In the genomic region with DNA sequence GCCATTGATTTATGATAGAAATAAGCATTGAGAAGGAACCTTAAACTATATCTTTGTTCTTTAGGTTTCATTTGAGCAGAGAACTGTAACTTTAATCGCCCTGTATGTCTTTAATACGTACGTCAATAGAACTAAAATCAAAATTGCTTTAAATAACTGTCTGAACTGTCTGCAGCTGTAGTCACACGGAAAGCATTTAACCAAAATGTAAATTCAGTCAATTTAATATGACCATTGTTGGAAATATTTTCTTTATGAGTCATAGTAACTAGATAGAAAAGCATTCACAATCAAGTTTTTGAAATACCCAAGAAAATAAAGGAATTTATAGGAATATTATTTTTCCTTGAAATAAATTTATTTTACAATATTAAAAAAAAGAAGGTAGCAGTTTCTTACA, we compare ENCODE assay signal across 23 cellular contexts.
DNase-seq lines count a peak whose midpoint lies in the region; ATAC-seq, FAIRE-seq and TF ChIP-seq lines count a peak whose summit lies in the region.
"Had no signal": no experiment of that assay in that cellular context is flagged by ENCODE, and none has a peak within 500 bp of the region (broad histone marks: within the 10 kb centered on the region; RNA-seq: fewer than 3 reads in every experiment).

No MANE protein-coding gene starts in this region.

- no peak overlapping the region for H3K4me3 Mint-ChIP-seq in neural crest cell
- H3K4me3 Mint-ChIP-seq: activated B cell treated with CpG ODN at 0.5 μM for 24 hours; activated naive CD8-positive, alpha-beta T cell treated with anti-CD3 and anti-CD28 coated beads for 36 hours; activated T-cell treated with anti-CD3 and anti-CD28 coated beads, Interleukin-2, amount 50 U/mL, for 72 hours; central memory CD8-positive, alpha-beta T cell; effector memory CD8-positive, alpha-beta T cell had no signal

- H3K27me3 Mint-ChIP-seq in neural crest cell (ENCODE audit: low read depth) = no peaks in the 10 kb centered on the region
- H3K27me3 Mint-ChIP-seq: activated B cell treated with CpG ODN at 0.5 μM for 24 hours; activated naive CD8-positive, alpha-beta T cell treated with anti-CD3 and anti-CD28 coated beads for 36 hours; central memory CD8-positive, alpha-beta T cell; effector memory CD8-positive, alpha-beta T cell had no signal

- H3K4me1 Mint-ChIP-seq in neural crest cell = peaks cover 23% of the 10 kb centered on the region
- H3K4me1 Mint-ChIP-seq: activated B cell treated with CpG ODN at 0.5 μM for 24 hours; activated naive CD8-positive, alpha-beta T cell treated with anti-CD3 and anti-CD28 coated beads for 36 hours; central memory CD8-positive, alpha-beta T cell had no signal

- no peak for TF ChIP-seq CTCF in neural crest cell (conservative IDR thresholded peaks at IDR 0.05)

- ATAC-seq in left cardiac atrium = no peak
- ATAC-seq: activated T-cell treated with anti-CD3 and anti-CD28 coated beads, Interleukin-2, amount 50 U/mL, for 72 hours; effector memory CD8-positive, alpha-beta T cell; foreskin keratinocyte; GM12878; left lung had no signal

- peak; percentile 63 for FAIRE-seq in endometrium (lab: Jason Lieb, UNC)
- FAIRE-seq: GM12878 had no signal

- peaks cover 17% of the 10 kb centered on the region for H3K9me3 Mint-ChIP-seq in neural crest cell

- DNase-seq in COLO829 (ENCODE audit: low spot score) (peak; percentile 1), RKO (ENCODE audit: low spot score) (peak; percentile 2), neural crest cell (ENCODE audit: low read depth, low spot score) (no peak), left cardiac atrium (no peak), NCI-H1105 (lab: John Stamatoyannopoulos, UW) (no peak), NCI-H526 treated with DMSO at 0.1 percent for 48 hours (lab: John Stamatoyannopoulos, UW) (no peak), UCSD-AML1 (lab: John Stamatoyannopoulos, UW; ENCODE audit: unreplicated experiment) (no peak)
- DNase-seq: activated B cell treated with CpG ODN at 0.5 μM for 24 hours; activated naive CD8-positive, alpha-beta T cell treated with anti-CD3 and anti-CD28 coated beads for 36 hours; activated T-cell treated with anti-CD3 and anti-CD28 coated beads, Interleukin-2, amount 50 U/mL, for 72 hours; Calu3; effector memory CD8-positive, alpha-beta T cell; foreskin keratinocyte; Kasumi-1; left lung; NCI-H1092 treated with DMSO at 0.1 percent for 48 hours; NCI-H2107; NCI-H526; occipital lobe; T-helper 2 cell had no signal

- H3K36me3 Mint-ChIP-seq in neural crest cell (ENCODE audit: low read depth) = peaks cover 21% of the 10 kb centered on the region
- H3K36me3 Mint-ChIP-seq: activated naive CD8-positive, alpha-beta T cell treated with anti-CD3 and anti-CD28 coated beads for 36 hours had no signal

- H3K27ac Mint-ChIP-seq in neural crest cell (ENCODE audit: unreplicated experiment) = peak overlapping the region; percentile 48
- H3K27ac Mint-ChIP-seq: activated B cell treated with CpG ODN at 0.5 μM for 24 hours; activated naive CD8-positive, alpha-beta T cell treated with anti-CD3 and anti-CD28 coated beads for 36 hours; activated T-cell treated with anti-CD3 and anti-CD28 coated beads, Interleukin-2, amount 50 U/mL, for 72 hours; effector memory CD8-positive, alpha-beta T cell had no signal

- intact Hi-C loops in left cardiac atrium (cut with DNase I) = no loop called here

Comparison
In these comparisons a context has a peak if more than half of its experiments do, and no peak if none do; other contexts are left out.
1. DNase-seq: peak in COLO829 (single experiment) and RKO (single experiment); none in neural crest cell (single experiment), left cardiac atrium (single experiment), NCI-H1105 (single experiment), NCI-H526 treated with DMSO at 0.1 percent for 48 hours (single experiment) and UCSD-AML1 (single experiment).